Comparison of ENCODE assay signal across 8 cellular contexts in the genomic region with DNA sequence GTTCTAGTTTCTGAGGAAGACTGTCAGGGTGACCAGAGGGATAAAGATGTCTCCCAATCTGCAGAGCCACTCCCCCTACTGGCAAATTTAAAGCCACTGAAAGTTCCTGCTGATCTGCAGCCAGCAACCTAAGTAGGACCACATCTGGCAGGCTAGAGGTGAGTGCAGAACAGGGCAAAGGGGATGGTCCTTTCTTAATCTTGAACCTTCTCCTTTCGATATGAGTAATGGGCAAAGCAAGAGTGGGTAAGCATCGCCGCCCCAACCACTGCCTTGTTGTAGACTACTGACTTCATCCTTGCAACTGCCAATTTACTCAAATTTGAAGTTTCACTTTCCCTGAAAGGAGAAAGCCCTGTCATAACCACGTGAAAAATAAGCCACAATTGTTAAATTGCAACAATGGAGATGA. TPM values are rescaled to one million over a fixed set of nuclear protein-coding genes. Genes with fewer than 3 reads are reported as not detected.
A peak's percentile ranks its signal among the peaks of the same experiment; 100 is the strongest.
DNase-seq lines count a peak whose midpoint lies in the region; ATAC-seq and TF ChIP-seq lines count a peak whose summit lies in the region.

No MANE protein-coding gene starts in this region.

- CTCF ChIA-PET in A673 (lab: Charles Lee), result no interaction called here

- H3F3A ChIP-seq in OCI-LY1 (ENCODE audit: insufficient read depth, low read length), result no peaks in the 10 kb centered on the region

- no TSS peak for BruUV-seq in A673 (replicated peaks; lab: Mats Ljungman, UMichigan)

- H3K9me3 ChIP-seq in A673 (ENCODE audit: low read depth, low read length, poor library complexity, severe bottlenecking), result no peaks in the 10 kb centered on the region
- H3K9me3 ChIP-seq in OCI-LY1 (ENCODE audit: low read length), result no peaks in the 10 kb centered on the region

- H3K36me3 ChIP-seq in A673 (ENCODE audit: insufficient read depth, low read length, poor library complexity, severe bottlenecking) (no peaks in the 10 kb centered on the region), OCI-LY1 (ENCODE audit: insufficient read depth, low read length) (no peaks in the 10 kb centered on the region)

- H3K9me2 ChIP-seq in OCI-LY1 (ENCODE audit: low read depth, low read length), result no peaks in the 10 kb centered on the region

- H3K27me3 ChIP-seq in A673 (replicated peaks; ENCODE audit: insufficient read depth, low read depth, low read length, poor library complexity), result peaks cover 3% of the 10 kb centered on the region
- H3K27me3 ChIP-seq in OCI-LY1 (ENCODE audit: insufficient read depth, low read length), result 0 out of 2 replicates have a peak, but pooled peaks cover 3% of the 10 kb centered on the region

- no peak overlapping the region for H3K27ac ChIP-seq in A673 (ENCODE audit: low read depth, low read length, poor library complexity, severe bottlenecking)
- no peak overlapping the region for H3K27ac ChIP-seq in OCI-LY1 (ENCODE audit: low read depth, low read length, poor library complexity, severe bottlenecking)

- H3K4me2 ChIP-seq in OCI-LY1 (ENCODE audit: low read length), result no peak overlapping the region

- no peaks in the 10 kb centered on the region for H3K79me2 ChIP-seq in OCI-LY1 (ENCODE audit: insufficient read depth, low read length)

- no peaks in the 10 kb centered on the region for H4K20me1 ChIP-seq in OCI-LY1 (ENCODE audit: insufficient read depth, low read length)

- TF ChIP-seq CTCF in A673 (conservative IDR thresholded peaks at IDR 0.05; ENCODE audit: low read depth, low read length), result peak; percentile 63
- TF ChIP-seq CTCF in OCI-LY1 (IDR thresholded peaks at IDR 0.05; ENCODE audit: low read length), result peak; percentile 51

- no peak overlapping the region for H3K9ac ChIP-seq in OCI-LY1 (ENCODE audit: low read length)

- no peak overlapping the region for H3K4me3 ChIP-seq in A673 (ENCODE audit: low read depth, low read length, poor library complexity, severe bottlenecking)
- no peak overlapping the region for H3K4me3 ChIP-seq in OCI-LY1 (ENCODE audit: low read depth, low read length, poor library complexity, severe bottlenecking)

- H3K4me1 ChIP-seq in A673 (ENCODE audit: insufficient read depth, low read length, poor library complexity, severe bottlenecking) (no peaks in the 10 kb centered on the region), OCI-LY1 (ENCODE audit: insufficient read depth, low read length, severe bottlenecking) (no peaks in the 10 kb centered on the region)

- DNase-seq in A673 (ENCODE audit: low spot score) (peak; percentile 42), erythroblast (lab: John Stamatoyannopoulos, UW) (peak; percentile 29 to 31), NCI-H1048 (lab: John Stamatoyannopoulos, UW) (no peak), cardiac septum (ENCODE audit: low spot score) (no peak), NCI-H187 (lab: John Stamatoyannopoulos, UW) (no peak)

- POLR2A ChIA-PET in A673 (lab: Charles Lee; ENCODE audit: low non-redundant PET), result no interaction called here

- intact Hi-C loops in A673 (cut with micrococcal nuclease; ENCODE audit: unreplicated experiment), result no loop called here
- intact Hi-C loops in cardiac septum (cut with DNase I), result no loop called here

- H2AFZ ChIP-seq in OCI-LY1 (ENCODE audit: low read length), result no peak overlapping the region

- ATAC-seq in GM18520 (IDR thresholded peaks at IDR 0.05; ENCODE audit: unreplicated experiment) (peak; percentile 97), HG02938 (IDR thresholded peaks at IDR 0.05; ENCODE audit: unreplicated experiment) (peak; percentile 97)

- no peak for TF ChIP-seq POLR2A in erythroblast (IDR thresholded peaks at IDR 0.05; ENCODE audit: low read length)

RNA-seq across cellular contexts. Expression of a gene that starts 30.7 kb away (rescaled TPM):
- total RNA-seq in A673 (2021) (1.1 and 1.4 TPM in 2 replicates), cardiac septum (3.9 TPM)

RNA-seq across cellular contexts. Expression of a gene that starts 56.9 kb away (rescaled TPM):
- 1.6 and 2.2 TPM in 2 replicates for total RNA-seq in A673 (2021)
- total RNA-seq in cardiac septum, result 1.0 TPM

Comparison
In these comparisons a context has a peak if more than half of its experiments do, and no peak if none do; other contexts are left out.
1. DNase-seq: peak in A673 (single experiment) and erythroblast (2 of 2); none in NCI-H1048 (single experiment), cardiac septum (single experiment) and NCI-H187 (0 of 2).